In genomic region chr19:4393947-4394590, GRCh38 we compare ENCODE assay signal across 12 cellular contexts. TPM values are rescaled to one million over a fixed set of nuclear protein-coding genes. Genes with fewer than 3 reads are reported as not detected.
DNase-seq lines count a peak whose midpoint lies in the region; ATAC-seq, FAIRE-seq and TF ChIP-seq lines count a peak whose summit lies in the region.
"Had no signal": no experiment of that assay in that cellular context is flagged by ENCODE, and none has a peak within 500 bp of the region (broad histone marks: within the 10 kb centered on the region; RNA-seq: fewer than 3 reads in every experiment).

No MANE protein-coding gene starts in this region.

- H3K4me1 ChIP-seq in left ventricle myocardium inferior (peaks cover 93% of the 10 kb centered on the region), astrocyte (ENCODE audit: insufficient read depth, low read length) (peaks cover 45% of the 10 kb centered on the region), mesodermal cell (ENCODE audit: control insufficient read depth, insufficient read depth, low read length, poor library complexity, severe bottlenecking) (peaks cover 45% of the 10 kb centered on the region), tibial nerve (peaks cover 5 to 96% (median 78%) of the 10 kb centered on the region in 4 donors)

- H3K4me2 ChIP-seq in astrocyte (ENCODE audit: low read length) = peak overlapping the region; percentile 66

- ATAC-seq in Right ventricle myocardium inferior (no peak), HG03439 (IDR thresholded peaks at IDR 0.05; ENCODE audit: unreplicated experiment) (no peak)

- peaks cover 13% of the 10 kb centered on the region for H3K36me3 ChIP-seq in left ventricle myocardium inferior
- peaks cover 6% of the 10 kb centered on the region for H3K36me3 ChIP-seq in astrocyte (ENCODE audit: insufficient read depth, low read length)
- H3K36me3 ChIP-seq in mesodermal cell (ENCODE audit: control insufficient read depth, insufficient read depth, low read length) = peaks cover 48% of the 10 kb centered on the region
- H3K36me3 ChIP-seq in tibial nerve = peaks cover 0 to 31% (median 0%) of the 10 kb centered on the region in 3 donors

- H3K4me3 ChIP-seq in left ventricle myocardium inferior (no peak overlapping the region), astrocyte (ENCODE audit: insufficient read depth, low read depth, low read length) (no peak overlapping the region), mesodermal cell (ENCODE audit: extremely low read depth, insufficient read depth, low read length, poor library complexity, severe bottlenecking) (no peak overlapping the region), tibial nerve (peak overlapping the region in 1 of 4 donors; percentile 10)

- H3K79me2 ChIP-seq in astrocyte (ENCODE audit: insufficient read depth, low read length) = peaks cover 99% of the 10 kb centered on the region

- peaks cover 5% of the 10 kb centered on the region for H3K36me3 Mint-ChIP-seq in astrocyte (ENCODE audit: low read depth, unreplicated experiment)

- peaks cover 2% of the 10 kb centered on the region for H3K9me3 Mint-ChIP-seq in astrocyte (ENCODE audit: unreplicated experiment)
- H3K9me3 Mint-ChIP-seq: CD8-positive, alpha-beta memory T cell had no signal

- TF ChIP-seq CTCF in left ventricle myocardium inferior (IDR thresholded peaks at IDR 0.05; ENCODE audit: borderline replicate concordance) = no peak
- TF ChIP-seq CTCF in astrocyte (IDR thresholded peaks at IDR 0.05; ENCODE audit: insufficient read depth, low read depth, low read length) = no peak
- no peak for TF ChIP-seq CTCF in tibial nerve (IDR thresholded peaks at IDR 0.05)

- TF ChIP-seq POLR2A in tibial nerve (IDR thresholded peaks at IDR 0.05) = no peak

- peaks cover 93% of the 10 kb centered on the region for H4K20me1 ChIP-seq in astrocyte (ENCODE audit: insufficient read depth, low read length)

- no peak overlapping the region for H3K27ac ChIP-seq in left ventricle myocardium inferior (replicated peaks)
- no peak overlapping the region for H3K27ac ChIP-seq in astrocyte (ENCODE audit: low read depth, low read length)
- H3K27ac ChIP-seq in mesodermal cell (ENCODE audit: low read depth, low read length, severe bottlenecking) = peak overlapping the region; percentile 82
- H3K27ac ChIP-seq in tibial nerve = peak overlapping the region; percentile 5 to 92 (median 70)

- intact Hi-C loops in Right ventricle myocardium inferior (cut with DNase I) = no loop called here
- intact Hi-C loops in left ventricle myocardium inferior (cut with micrococcal nuclease) = no loop called here

- no peaks in the 10 kb centered on the region for H3K27me3 ChIP-seq in left ventricle myocardium inferior (ENCODE audit: low read depth)
- no peaks in the 10 kb centered on the region for H3K27me3 ChIP-seq in astrocyte (ENCODE audit: insufficient read depth, low read length)
- no peaks in the 10 kb centered on the region for H3K27me3 ChIP-seq in tibial nerve

- no peak for TF ChIP-seq EP300 in tibial nerve (IDR thresholded peaks at IDR 0.05)

- H3K9ac ChIP-seq in astrocyte (ENCODE audit: low read length) = peak overlapping the region; percentile 24

- H3K4me1 Mint-ChIP-seq in astrocyte (ENCODE audit: low read depth, unreplicated experiment) = peaks cover 40% of the 10 kb centered on the region

- WGBS in mesodermal cell (ENCODE audit: insufficient coverage in 2 of 2), 2 experiments = 46 to 74% methylated on average over 4 to 6 of the region's 8 CpGs
- WGBS in tibial nerve, 2 donors = 26 to 31% methylated on average over 8 of the region's 8 CpGs

- peak overlapping the region; percentile 89 for H3K27ac Mint-ChIP-seq in astrocyte (ENCODE audit: unreplicated experiment)

- no peak for FAIRE-seq in astrocyte (lab: Jason Lieb, UNC)
- FAIRE-seq: GM12892 had no signal

- H3K27me3 Mint-ChIP-seq in astrocyte (ENCODE audit: low read depth, unreplicated experiment) = no peaks in the 10 kb centered on the region
- H3K27me3 Mint-ChIP-seq: CD8-positive, alpha-beta memory T cell had no signal

- H3K9me3 ChIP-seq in left ventricle myocardium inferior (replicated peaks) = no peaks in the 10 kb centered on the region
- H3K9me3 ChIP-seq in astrocyte (ENCODE audit: insufficient read depth, low read depth, low read length) = no peaks in the 10 kb centered on the region
- no peaks in the 10 kb centered on the region for H3K9me3 ChIP-seq in mesodermal cell (ENCODE audit: control insufficient read depth, low read length)
- H3K9me3 ChIP-seq in tibial nerve = no peaks in the 10 kb centered on the region

- no peak overlapping the region for H2AFZ ChIP-seq in astrocyte (ENCODE audit: low read depth, low read length)

- peak; percentile 6 for DNase-seq in Right ventricle myocardium inferior (ENCODE audit: missing footprints)
- DNase-seq in left ventricle myocardium inferior = no peak
- DNase-seq in astrocyte (ENCODE audit: low read depth) = peak; percentile 66
- DNase-seq in tibial nerve (ENCODE audit: low spot score in 2 of 2) = no peak
- no peak for DNase-seq in AML-193 (lab: John Stamatoyannopoulos, UW)
- DNase-seq in activated CD4-positive, alpha-beta T cell treated with anti-CD3 and anti-CD28 coated beads for 4 hours = no peak
- DNase-seq: CD8-positive, alpha-beta memory T cell; head of caudate nucleus; NCI-H1092 had no signal

- H3K4me3 Mint-ChIP-seq in astrocyte (ENCODE audit: unreplicated experiment) = peak overlapping the region; percentile 74

RNA-seq across cellular contexts. Expression of gene SH3GL1, which starts 6.3 kb away (rescaled TPM):
- total RNA-seq in Right ventricle myocardium inferior (22.0 TPM), left ventricle myocardium inferior (18.6 TPM), astrocyte (101 and 102 TPM in 2 replicates), tibial nerve (10 to 100 TPM; 35.0 to 64.8 (median 52.9) TPM)
- 96.1 TPM for polyA plus RNA-seq in mesodermal cell (2013, experiment 1 of 2)
- polyA plus RNA-seq in mesodermal cell (2013, experiment 2 of 2) = 78.6 TPM

RNA-seq across cellular contexts. Expression of gene CHAF1A, which starts 8.4 kb away (rescaled TPM):
- total RNA-seq in Right ventricle myocardium inferior (5.9 TPM), left ventricle myocardium inferior (5.1 TPM), astrocyte (7.2 and 8.5 TPM in 2 replicates), tibial nerve (10 to 100 TPM in 1 of 4 donors, 1 to 10 TPM in 3; 4.9 to 18.6 (median 8.1) TPM)
- polyA plus RNA-seq in mesodermal cell (2013, experiment 1 of 2) = 23.5 TPM
- polyA plus RNA-seq in mesodermal cell (2013, experiment 2 of 2) = 22.8 TPM

RNA-seq across cellular contexts. Expression of gene MPND, which starts 50.7 kb away (rescaled TPM):
- total RNA-seq in Right ventricle myocardium inferior = 21.0 TPM
- 19.2 TPM for total RNA-seq in left ventricle myocardium inferior
- 10.3 and 14.7 TPM in 2 replicates for total RNA-seq in astrocyte
- 18.6 TPM for polyA plus RNA-seq in mesodermal cell (2013, experiment 1 of 2)
- 16.3 TPM for polyA plus RNA-seq in mesodermal cell (2013, experiment 2 of 2)
- total RNA-seq in tibial nerve = 10 to 100 TPM in 1 of 4 donors, 1 to 10 TPM in 3; 2.2 to 13.2 (median 6.6) TPM

RNA-seq across cellular contexts. Expression of gene STAP2, which starts 55.4 kb away (rescaled TPM):
- 4.3 TPM for total RNA-seq in Right ventricle myocardium inferior
- total RNA-seq in left ventricle myocardium inferior = 2.6 TPM
- 1.8 and 5.3 TPM in 2 replicates for total RNA-seq in astrocyte
- polyA plus RNA-seq in mesodermal cell (2013, experiment 1 of 2) = 15.7 TPM
- polyA plus RNA-seq in mesodermal cell (2013, experiment 2 of 2) = 12.8 TPM
- total RNA-seq in tibial nerve = 1 to 10 TPM in 3 of 4 donors, not detected in 1; 3.1 to 6.0 (median 4.8) TPM

Comparison
In these comparisons a context has a peak if more than half of its experiments do, and no peak if none do; other contexts are left out.
1. DNase-seq: peak in Right ventricle myocardium inferior (single experiment) and astrocyte (single experiment); none in left ventricle myocardium inferior (single experiment), tibial nerve (0 of 2), AML-193 (0 of 2) and activated CD4-positive, alpha-beta T cell treated with anti-CD3 and anti-CD28 coated beads for 4 hours (0 of 2).
2. H3K27ac ChIP-seq: peak in mesodermal cell (single experiment) and tibial nerve (4 of 4); none in left ventricle myocardium inferior (single experiment) and astrocyte (single experiment).